10 cellular contexts compared by ENCODE assay signal in genomic region chr2:233081232-233081730, GRCh38. TPM values are rescaled to one million over a fixed set of nuclear protein-coding genes. Genes with fewer than 3 reads are reported as not detected.
DNase-seq lines count a peak whose midpoint lies in the region; ATAC-seq and TF ChIP-seq lines count a peak whose summit lies in the region.
"Had no signal": no experiment of that assay in that cellular context is flagged by ENCODE, and none has a peak within 500 bp of the region (broad histone marks: within the 10 kb centered on the region; RNA-seq: fewer than 3 reads in every experiment).

No MANE protein-coding gene starts in this region.

- H2BK120ac ChIP-seq in mesenchymal stem cell (ENCODE audit: low read depth, low read length) = no peak overlapping the region

- CTCF ChIA-PET in PC-9 (lab: Charles Lee) = interaction anchor here (0.6 kb wide), 1 partner anchor 150 kb away, joined by 3 read pairs; no protein-coding TSS in a partner anchor

- no peak overlapping the region for H3K18ac ChIP-seq in mesenchymal stem cell (ENCODE audit: low read depth in 1 of 2, low read length in 2 of 2)

- peaks cover 6% of the 10 kb centered on the region; the same call in 1 of the 2 replicates for H3F3A ChIP-seq in OCI-LY1 (ENCODE audit: insufficient read depth, low read length)
- peaks cover 4% of the 10 kb centered on the region for H3F3A ChIP-seq in PC-9 (ENCODE audit: insufficient read depth, low read depth)

- H3K27ac ChIP-seq in OCI-LY1 (ENCODE audit: low read depth, low read length, poor library complexity, severe bottlenecking) (peak overlapping the region; percentile 95), mesenchymal stem cell (ENCODE audit: low read length, poor library complexity, severe bottlenecking) (no peak overlapping the region), PC-9 (no peak overlapping the region)

- H3K79me2 ChIP-seq in OCI-LY1 (ENCODE audit: insufficient read depth, low read length) (no peaks in the 10 kb centered on the region), PC-9 (ENCODE audit: low read depth) (no peaks in the 10 kb centered on the region)

- H3K14ac ChIP-seq in mesenchymal stem cell (ENCODE audit: low read length in 2 of 2) = peak overlapping the region in 1 of 2 experiments; percentile 3

- no peaks in the 10 kb centered on the region for H3K27me3 Mint-ChIP-seq in activated naive CD8-positive, alpha-beta T cell treated with anti-CD3 and anti-CD28 coated beads, Interleukin-2, amount 10 ng/mL, durations not matched to agents 7 days and 5 days

- H3K9me3 Mint-ChIP-seq in activated naive CD8-positive, alpha-beta T cell treated with anti-CD3 and anti-CD28 coated beads, Interleukin-2, amount 10 ng/mL, durations not matched to agents 7 days and 5 days = no peaks in the 10 kb centered on the region

- BruUV-seq in PC-9 (replicated peaks; lab: Mats Ljungman, UMichigan) = no TSS peak

- no peak for TF ChIP-seq CTCF in OCI-LY1 (IDR thresholded peaks at IDR 0.05; ENCODE audit: low read length)
- TF ChIP-seq CTCF in PC-9 (conservative IDR thresholded peaks at IDR 0.05) = no peak

- peaks cover 55% of the 10 kb centered on the region for H3K36me3 Mint-ChIP-seq in activated naive CD8-positive, alpha-beta T cell treated with anti-CD3 and anti-CD28 coated beads, Interleukin-2, amount 10 ng/mL, durations not matched to agents 7 days and 5 days

- no peak for DNase-seq in activated naive CD8-positive, alpha-beta T cell treated with anti-CD3 and anti-CD28 coated beads, Interleukin-2, amount 10 ng/mL, durations not matched to agents 7 days and 5 days
- peak; percentile 58 to 70 for DNase-seq in stimulated activated CD4-positive, alpha-beta T cell treated with anti-CD3 and anti-CD28 coated beads, Interleukin-2, amount 100 ng/mL, for 24 hours
- no peak for DNase-seq in DMS79 (lab: John Stamatoyannopoulos, UW)
- DNase-seq in 8988T = no peak
- no peak for DNase-seq in mesenchymal stem cell
- DNase-seq in PC-9 = no peak
- DNase-seq: PC-3 had no signal

- H4K8ac ChIP-seq in mesenchymal stem cell (ENCODE audit: low read length) = no peak overlapping the region

- intact Hi-C loops in PC-9 (cut with micrococcal nuclease; ENCODE audit: unreplicated experiment) = no loop called here

- H3K9ac ChIP-seq in OCI-LY1 (ENCODE audit: low read length) = peak overlapping the region; percentile 64; the same call in 1 of the 2 replicates
- H3K9ac ChIP-seq in mesenchymal stem cell (ENCODE audit: low read length) = no peak overlapping the region

- peaks cover 96% of the 10 kb centered on the region for H3K4me1 ChIP-seq in OCI-LY1 (ENCODE audit: insufficient read depth, low read length, severe bottlenecking)
- no peaks in the 10 kb centered on the region for H3K4me1 ChIP-seq in mesenchymal stem cell (ENCODE audit: control insufficient read depth, insufficient read depth, low read depth, low read length)
- H3K4me1 ChIP-seq in PC-9 (replicated peaks; ENCODE audit: insufficient read depth) = peaks cover 8% of the 10 kb centered on the region

- no peak overlapping the region for H2AK5ac ChIP-seq in mesenchymal stem cell (ENCODE audit: low read length, severe bottlenecking)

- no peaks in the 10 kb centered on the region for H3K9me3 ChIP-seq in OCI-LY1 (ENCODE audit: low read length)
- H3K9me3 ChIP-seq in mesenchymal stem cell (ENCODE audit: control insufficient read depth, low read length) = no peaks in the 10 kb centered on the region
- no peaks in the 10 kb centered on the region for H3K9me3 ChIP-seq in PC-9 (ENCODE audit: insufficient read depth, low read depth)

- no peak overlapping the region for H3K4ac ChIP-seq in mesenchymal stem cell (ENCODE audit: low read depth in 1 of 2, low read length in 2 of 2)

- H2AFZ ChIP-seq in OCI-LY1 (ENCODE audit: low read length) (no peak overlapping the region), mesenchymal stem cell (ENCODE audit: low read depth, low read length) (no peak overlapping the region), PC-9 (no peak overlapping the region)

- no peak overlapping the region for H2BK15ac ChIP-seq in mesenchymal stem cell (ENCODE audit: low read depth, poor library complexity, severe bottlenecking)

- H3K27ac Mint-ChIP-seq in activated naive CD8-positive, alpha-beta T cell treated with anti-CD3 and anti-CD28 coated beads, Interleukin-2, amount 10 ng/mL, durations not matched to agents 7 days and 5 days = peak overlapping the region; percentile 90

- H3K4me3 ChIP-seq in OCI-LY1 (ENCODE audit: low read depth, low read length, poor library complexity, severe bottlenecking) (no peak overlapping the region), mesenchymal stem cell (ENCODE audit: insufficient read depth in 1 of 2, low read depth in 1 of 2, low read length in 2 of 2) (no peak overlapping the region), PC-9 (no peak overlapping the region)

- no peak overlapping the region for H4K91ac ChIP-seq in mesenchymal stem cell (ENCODE audit: low read length)

- 87% methylated on average over 9 of the region's 9 CpGs for WGBS in mesenchymal stem cell

- H4K20me1 ChIP-seq in OCI-LY1 (ENCODE audit: insufficient read depth, low read length) = no peaks in the 10 kb centered on the region
- no peaks in the 10 kb centered on the region for H4K20me1 ChIP-seq in PC-9 (ENCODE audit: insufficient read depth)

- H3K79me1 ChIP-seq in mesenchymal stem cell (replicated peaks; ENCODE audit: low read length, poor library complexity, severe bottlenecking) = no peaks in the 10 kb centered on the region

- H3K36me3 ChIP-seq in OCI-LY1 (ENCODE audit: insufficient read depth, low read length) = peaks cover 18% of the 10 kb centered on the region; the same call in 1 of the 2 replicates
- no peaks in the 10 kb centered on the region for H3K36me3 ChIP-seq in mesenchymal stem cell (ENCODE audit: control insufficient read depth in 1 of 2, insufficient read depth in 2 of 2, low read depth in 1 of 2, low read length in 2 of 2)
- no peaks in the 10 kb centered on the region for H3K36me3 ChIP-seq in PC-9 (ENCODE audit: low read depth)

- H3K9me2 ChIP-seq in OCI-LY1 (ENCODE audit: low read depth, low read length) (no peaks in the 10 kb centered on the region), PC-9 (ENCODE audit: insufficient read depth) (no peaks in the 10 kb centered on the region)

- no peak overlapping the region for H2BK5ac ChIP-seq in mesenchymal stem cell (ENCODE audit: low read depth, low read length, poor library complexity, severe bottlenecking)

- peak overlapping the region; percentile 74 for H3K4me3 Mint-ChIP-seq in activated naive CD8-positive, alpha-beta T cell treated with anti-CD3 and anti-CD28 coated beads, Interleukin-2, amount 10 ng/mL, durations not matched to agents 7 days and 5 days

- peak; percentile 25 for ATAC-seq in GM18907 (IDR thresholded peaks at IDR 0.05; ENCODE audit: unreplicated experiment)
- ATAC-seq in activated naive CD8-positive, alpha-beta T cell treated with anti-CD3 and anti-CD28 coated beads, Interleukin-2, amount 10 ng/mL, durations not matched to agents 7 days and 5 days (ENCODE audit: low read depth) = peak; percentile 59
- ATAC-seq: PC-3 had no signal

- POLR2A ChIA-PET in activated naive CD8-positive, alpha-beta T cell treated with anti-CD3 and anti-CD28 coated beads, Interleukin-2, amount 10 ng/mL, durations not matched to agents 7 days and 5 days (lab: Charles Lee) = interaction anchor here (0.7 to 7.7 kb wide), 6 partner anchors 10 to 159 kb away, joined by 3 to 123 read pairs (median 4); partner anchors contain the start of gene INPP5D
- POLR2A ChIA-PET in PC-9 (lab: Charles Lee; ENCODE audit: unreplicated experiment) = no interaction called here

- H3K4me2 ChIP-seq in OCI-LY1 (ENCODE audit: low read length) (peak overlapping the region; percentile 52; the same call in 1 of the 2 replicates), mesenchymal stem cell (ENCODE audit: low read length, poor library complexity, severe bottlenecking) (no peak overlapping the region), PC-9 (no peak overlapping the region)

- H2BK12ac ChIP-seq in mesenchymal stem cell (ENCODE audit: low read length in 2 of 2) = no peak overlapping the region

- peaks cover 79% of the 10 kb centered on the region for H3K4me1 Mint-ChIP-seq in activated naive CD8-positive, alpha-beta T cell treated with anti-CD3 and anti-CD28 coated beads, Interleukin-2, amount 10 ng/mL, durations not matched to agents 7 days and 5 days

- H3K27me3 ChIP-seq in OCI-LY1 (ENCODE audit: insufficient read depth, low read length) (no peaks in the 10 kb centered on the region), mesenchymal stem cell (ENCODE audit: control insufficient read depth in 1 of 2, insufficient read depth in 1 of 2, low read length in 2 of 2) (peaks cover 32 to 63% of the 10 kb centered on the region in 2 experiments), PC-9 (ENCODE audit: insufficient read depth, low read depth) (no peaks in the 10 kb centered on the region)

- H3K23ac ChIP-seq in mesenchymal stem cell (ENCODE audit: low read length in 2 of 2) = peak overlapping the region in 1 of 2 experiments; percentile 23

RNA-seq across cellular contexts. Expression of gene INPP5D, which starts 21.1 kb away (rescaled TPM):
- total RNA-seq in activated naive CD8-positive, alpha-beta T cell treated with anti-CD3 and anti-CD28 coated beads, Interleukin-2, amount 10 ng/mL, durations not matched to agents 7 days and 5 days = 100 to 1,000 TPM; 129 to 135 TPM
- polyA plus RNA-seq in mesenchymal stem cell (2013, experiment 1 of 2) = 0.08 TPM
- polyA plus RNA-seq in mesenchymal stem cell (2013, experiment 2 of 2) = 0.15 TPM
- 0.55 and 0.74 TPM in 2 replicates for total RNA-seq in PC-9 (2021)

RNA-seq across cellular contexts. Expression of gene NEU2, which starts 48.8 kb away (rescaled TPM):
- total RNA-seq in activated naive CD8-positive, alpha-beta T cell treated with anti-CD3 and anti-CD28 coated beads, Interleukin-2, amount 10 ng/mL, durations not matched to agents 7 days and 5 days = not detected
- polyA plus RNA-seq in mesenchymal stem cell (2013, experiment 1 of 2) = not detected
- not detected for polyA plus RNA-seq in mesenchymal stem cell (2013, experiment 2 of 2)
- total RNA-seq in PC-9 (2021) = not detected in 2 replicates
- total RNA-seq: aorta had no signal
- polyA plus RNA-seq: aorta had no signal

Comparison
In these comparisons a context has a peak if more than half of its experiments do, and no peak if none do; other contexts are left out.
1. DNase-seq: peak in stimulated activated CD4-positive, alpha-beta T cell treated with anti-CD3 and anti-CD28 coated beads, Interleukin-2, amount 100 ng/mL, for 24 hours (2 of 2); none in activated naive CD8-positive, alpha-beta T cell treated with anti-CD3 and anti-CD28 coated beads, Interleukin-2, amount 10 ng/mL, durations not matched to agents 7 days and 5 days (single experiment), DMS79 (single experiment), 8988T (single experiment), mesenchymal stem cell (single experiment) and PC-9 (0 of 2).
2. RNA of gene INPP5D, which starts 21.1 kb away (total RNA-seq): 129 to 135 TPM in activated naive CD8-positive, alpha-beta T cell treated with anti-CD3 and anti-CD28 coated beads, Interleukin-2, amount 10 ng/mL, durations not matched to agents 7 days and 5 days; 0.55 to 0.74 TPM in PC-9; every median in the first group is over 10 times any median in the second.